15 cellular contexts compared by ENCODE assay signal in genomic region chr12:87160848-87161601, GRCh38.
"Had no signal": no experiment of that assay in that cellular context is flagged by ENCODE, and none has a peak within 500 bp of the region (broad histone marks: within the 10 kb centered on the region; RNA-seq: fewer than 3 reads in every experiment).

No MANE protein-coding gene starts in this region.

- H3K9me3 ChIP-seq: colonic mucosa had no signal

- H3K27ac ChIP-seq: colonic mucosa, lower lobe of right lung, thoracic aorta, upper lobe of right lung had no signal

- H3K36me3 ChIP-seq: colonic mucosa, lower lobe of right lung, thoracic aorta, upper lobe of right lung had no signal

- DNase-seq: activated CD4-positive, alpha-beta T cell treated with anti-CD3 and anti-CD28 coated beads for 1 hour; activated CD4-positive, alpha-beta T cell treated with anti-CD3 and anti-CD28 coated beads, Interleukin-2, amount 50 U/mL, for 48 hours; activated naive CD4-positive, alpha-beta T cell treated with anti-CD3 and anti-CD28 coated beads, Interleukin-2, amount 50 U/mL, for 16 hours; activated T-cell treated with anti-CD3 and anti-CD28 coated beads, Interleukin-2, amount 50 U/mL, for 1 hour; central memory CD4-positive, alpha-beta T cell; colonic mucosa; immature natural killer cell; lower lobe of right lung; midbrain; stimulated activated CD4-positive, alpha-beta T cell treated with anti-CD3 and anti-CD28 coated beads, Interleukin-12 subunit alpha, Interleukin-12 subunit beta, amount 100 ng/mL, for 4 hours; stimulated activated CD4-positive, alpha-beta T cell treated with anti-CD3 and anti-CD28 coated beads, Interleukin-2, amount 100 ng/mL, for 24 hours; upper lobe of right lung had no signal

- H3K27me3 ChIP-seq: colonic mucosa, upper lobe of right lung had no signal

- H3K4me3 Mint-ChIP-seq: immature natural killer cell; neural crest cell; stimulated activated effector memory CD8-positive, alpha-beta T cell treated with anti-CD3 and anti-CD28 coated beads, Interleukin-12 subunit alpha, Interleukin-12 subunit beta, amount 100 ng/mL, for 72 hours had no signal

- H3K36me3 Mint-ChIP-seq: immature natural killer cell; stimulated activated effector memory CD8-positive, alpha-beta T cell treated with anti-CD3 and anti-CD28 coated beads, Interleukin-12 subunit alpha, Interleukin-12 subunit beta, amount 100 ng/mL, for 72 hours had no signal

- H3K4me1 Mint-ChIP-seq: immature natural killer cell; neural crest cell; stimulated activated effector memory CD8-positive, alpha-beta T cell treated with anti-CD3 and anti-CD28 coated beads, Interleukin-12 subunit alpha, Interleukin-12 subunit beta, amount 100 ng/mL, for 72 hours had no signal

- H3K4me1 ChIP-seq: colonic mucosa, lower lobe of right lung, upper lobe of right lung had no signal

- H3K4me3 ChIP-seq: colonic mucosa, lower lobe of right lung, thoracic aorta, upper lobe of right lung had no signal

- ATAC-seq: lower lobe of right lung; stimulated activated effector memory CD8-positive, alpha-beta T cell treated with anti-CD3 and anti-CD28 coated beads, Interleukin-12 subunit alpha, Interleukin-12 subunit beta, amount 100 ng/mL, for 72 hours; upper lobe of right lung had no signal

- H3K27ac Mint-ChIP-seq: immature natural killer cell; stimulated activated effector memory CD8-positive, alpha-beta T cell treated with anti-CD3 and anti-CD28 coated beads, Interleukin-12 subunit alpha, Interleukin-12 subunit beta, amount 100 ng/mL, for 72 hours had no signal
